Comparison of ENCODE assay signal across 16 cellular contexts in genomic region chr17:76420356-76421053, GRCh38. TPM values are rescaled to one million over a fixed set of nuclear protein-coding genes. Genes with fewer than 3 reads are reported as not detected.
DNase-seq lines count a peak whose midpoint lies in the region; ATAC-seq and TF ChIP-seq lines count a peak whose summit lies in the region.
"Had no signal": no experiment of that assay in that cellular context is flagged by ENCODE, and none has a peak within 500 bp of the region (broad histone marks: within the 10 kb centered on the region; RNA-seq: fewer than 3 reads in every experiment).

No MANE protein-coding gene starts in this region.

- peaks cover 76% of the 10 kb centered on the region for H4K20me1 ChIP-seq in BLaER1

- in situ Hi-C loops in GM13976 (cut with MboI; ENCODE audit: low sequenced_read_pairs, unreplicated experiment), result no loop called here

- H3K36me3 ChIP-seq in BLaER1 (peaks cover 46% of the 10 kb centered on the region), ascending aorta (no peaks in the 10 kb centered on the region)
- H3K36me3 ChIP-seq: lower lobe of right lung, right lobe of liver, thoracic aorta had no signal

- DNase-seq in GM13976 (ENCODE audit: low spot score) (peak; percentile 35), ascending aorta (ENCODE audit: low spot score in 2 of 2) (no peak), memory B cell (ENCODE audit: low spot score in 2 of 2) (no peak), DMS153 treated with DMSO at 0.1 percent for 48 hours (lab: John Stamatoyannopoulos, UW; ENCODE audit: unreplicated experiment) (no peak), cerebellar nuclear complex (lab: John Stamatoyannopoulos, UW) (no peak)
- DNase-seq in activated T-helper 1 cell treated with anti-CD3 and anti-CD28 coated beads, Interleukin-12 subunit alpha, Interleukin-12 subunit beta, Interleukin-2, Interleukin-4 antibody, amounts not matched to agents 30 ng/mL and 10 ng/mL and 1 ng/mL, durations not matched to agents 14 hours and 24 hours and 36 hours (ENCODE audit: low spot score), result no peak
- DNase-seq: activated CD4-positive, alpha-beta T cell treated with anti-CD3 and anti-CD28 coated beads, Interleukin-2, amount 10 ng/mL, durations not matched to agents 7 days and 5 days; lower lobe of right lung; MG63; NCI-H1930; right lobe of liver had no signal

- H3K27me3 Mint-ChIP-seq in memory B cell, result no peaks in the 10 kb centered on the region
- H3K27me3 Mint-ChIP-seq in activated T-helper 1 cell treated with anti-CD3 and anti-CD28 coated beads, Interleukin-12 subunit alpha, Interleukin-12 subunit beta, Interleukin-2, Interleukin-4 antibody, amounts not matched to agents 30 ng/mL and 10 ng/mL and 1 ng/mL, durations not matched to agents 14 hours and 24 hours and 36 hours (ENCODE audit: insufficient read depth), result no peaks in the 10 kb centered on the region
- H3K27me3 Mint-ChIP-seq: activated CD4-positive, alpha-beta T cell treated with anti-CD3 and anti-CD28 coated beads, Interleukin-2, amount 10 ng/mL, durations not matched to agents 7 days and 5 days had no signal

- no peaks in the 10 kb centered on the region for H3K9me3 Mint-ChIP-seq in memory B cell
- H3K9me3 Mint-ChIP-seq in activated T-helper 1 cell treated with anti-CD3 and anti-CD28 coated beads, Interleukin-12 subunit alpha, Interleukin-12 subunit beta, Interleukin-2, Interleukin-4 antibody, amounts not matched to agents 30 ng/mL and 10 ng/mL and 1 ng/mL, durations not matched to agents 14 hours and 24 hours and 36 hours, result no peaks in the 10 kb centered on the region
- H3K9me3 Mint-ChIP-seq: activated CD4-positive, alpha-beta T cell treated with anti-CD3 and anti-CD28 coated beads, Interleukin-2, amount 10 ng/mL, durations not matched to agents 7 days and 5 days; activated naive CD4-positive, alpha-beta T cell treated with anti-CD3 and anti-CD28 coated beads, Interleukin-2, amount 50 U/mL, for 72 hours had no signal

- H3K4me3 ChIP-seq in BLaER1, result no peak overlapping the region
- H3K4me3 ChIP-seq in ascending aorta, result no peak overlapping the region
- H3K4me3 ChIP-seq: lower lobe of right lung, MG63, right lobe of liver had no signal

- peaks cover 7% of the 10 kb centered on the region for H3K36me3 Mint-ChIP-seq in memory B cell
- H3K36me3 Mint-ChIP-seq in activated T-helper 1 cell treated with anti-CD3 and anti-CD28 coated beads, Interleukin-12 subunit alpha, Interleukin-12 subunit beta, Interleukin-2, Interleukin-4 antibody, amounts not matched to agents 30 ng/mL and 10 ng/mL and 1 ng/mL, durations not matched to agents 14 hours and 24 hours and 36 hours (ENCODE audit: low read depth), result peaks cover 6% of the 10 kb centered on the region
- H3K36me3 Mint-ChIP-seq: activated naive CD4-positive, alpha-beta T cell treated with anti-CD3 and anti-CD28 coated beads, Interleukin-2, amount 50 U/mL, for 72 hours had no signal

- H3K27me3 ChIP-seq in BLaER1 (no peaks in the 10 kb centered on the region), ascending aorta (no peaks in the 10 kb centered on the region)
- H3K27me3 ChIP-seq: MG63, right lobe of liver had no signal

- H3K9me3 ChIP-seq in BLaER1 (no peaks in the 10 kb centered on the region), ascending aorta (no peaks in the 10 kb centered on the region)
- H3K9me3 ChIP-seq: lower lobe of right lung, MG63, right lobe of liver, thoracic aorta had no signal

- peak overlapping the region; percentile 43 for H3K27ac Mint-ChIP-seq in memory B cell
- H3K27ac Mint-ChIP-seq in activated T-helper 1 cell treated with anti-CD3 and anti-CD28 coated beads, Interleukin-12 subunit alpha, Interleukin-12 subunit beta, Interleukin-2, Interleukin-4 antibody, amounts not matched to agents 30 ng/mL and 10 ng/mL and 1 ng/mL, durations not matched to agents 14 hours and 24 hours and 36 hours, result no peak overlapping the region
- H3K27ac Mint-ChIP-seq: activated CD4-positive, alpha-beta T cell treated with anti-CD3 and anti-CD28 coated beads, Interleukin-2, amount 10 ng/mL, durations not matched to agents 7 days and 5 days; activated naive CD4-positive, alpha-beta T cell treated with anti-CD3 and anti-CD28 coated beads, Interleukin-2, amount 50 U/mL, for 72 hours had no signal

- ATAC-seq in memory B cell (ENCODE audit: low read depth), result no peak
- ATAC-seq in HG02852 (IDR thresholded peaks at IDR 0.05; ENCODE audit: unreplicated experiment), result no peak
- ATAC-seq: activated naive CD4-positive, alpha-beta T cell treated with anti-CD3 and anti-CD28 coated beads, Interleukin-2, amount 50 U/mL, for 72 hours had no signal

- H3K27ac ChIP-seq in BLaER1 (peak overlapping the region; percentile 65), ascending aorta (peak overlapping the region; percentile 32 to 58)
- H3K27ac ChIP-seq: lower lobe of right lung, right lobe of liver had no signal

- H3K4me2 ChIP-seq in BLaER1, result peak overlapping the region; percentile 81

- TF ChIP-seq CTCF in GM13976 (IDR thresholded peaks at IDR 0.05; ENCODE audit: borderline replicate concordance, control extremely low read depth, extremely low read depth, insufficient read depth, missing control alignments) (no peak), ascending aorta (IDR thresholded peaks at IDR 0.05) (no peak)

- peak overlapping the region; percentile 42 for H3K9ac ChIP-seq in BLaER1

- intact Hi-C loops in ascending aorta (cut with DNase I), result no loop called here
- intact Hi-C loops in activated T-helper 1 cell treated with anti-CD3 and anti-CD28 coated beads, Interleukin-12 subunit alpha, Interleukin-12 subunit beta, Interleukin-2, Interleukin-4 antibody, amounts not matched to agents 30 ng/mL and 10 ng/mL and 1 ng/mL, durations not matched to agents 14 hours and 24 hours and 36 hours (cut with micrococcal nuclease), result no loop called here

- H3K4me1 Mint-ChIP-seq in memory B cell, result peaks cover 37% of the 10 kb centered on the region
- H3K4me1 Mint-ChIP-seq in activated T-helper 1 cell treated with anti-CD3 and anti-CD28 coated beads, Interleukin-12 subunit alpha, Interleukin-12 subunit beta, Interleukin-2, Interleukin-4 antibody, amounts not matched to agents 30 ng/mL and 10 ng/mL and 1 ng/mL, durations not matched to agents 14 hours and 24 hours and 36 hours (ENCODE audit: low read depth), result peaks cover 12% of the 10 kb centered on the region

- H3K4me1 ChIP-seq in BLaER1 (peaks cover 69% of the 10 kb centered on the region), ascending aorta (peaks cover 0 to 19% of the 10 kb centered on the region in 2 donors)
- H3K4me1 ChIP-seq: right lobe of liver had no signal

- peak overlapping the region; percentile 43 for H3K4me3 Mint-ChIP-seq in memory B cell
- H3K4me3 Mint-ChIP-seq in activated T-helper 1 cell treated with anti-CD3 and anti-CD28 coated beads, Interleukin-12 subunit alpha, Interleukin-12 subunit beta, Interleukin-2, Interleukin-4 antibody, amounts not matched to agents 30 ng/mL and 10 ng/mL and 1 ng/mL, durations not matched to agents 14 hours and 24 hours and 36 hours, result no peak overlapping the region
- H3K4me3 Mint-ChIP-seq: activated CD4-positive, alpha-beta T cell treated with anti-CD3 and anti-CD28 coated beads, Interleukin-2, amount 10 ng/mL, durations not matched to agents 7 days and 5 days had no signal

RNA-seq across cellular contexts. Expression of gene UBE2O, which starts 32.4 kb away (rescaled TPM):
- 19.6 TPM for total RNA-seq in ascending aorta
- total RNA-seq in activated T-helper 1 cell treated with anti-CD3 and anti-CD28 coated beads, Interleukin-12 subunit alpha, Interleukin-12 subunit beta, Interleukin-2, Interleukin-4 antibody, amounts not matched to agents 30 ng/mL and 10 ng/mL and 1 ng/mL, durations not matched to agents 14 hours and 24 hours and 36 hours, result 44.9 and 45.1 TPM in 2 replicates

RNA-seq across cellular contexts. Expression of gene SPHK1, which starts 36.1 kb away (rescaled TPM):
- total RNA-seq in ascending aorta, result 120 TPM
- total RNA-seq in activated T-helper 1 cell treated with anti-CD3 and anti-CD28 coated beads, Interleukin-12 subunit alpha, Interleukin-12 subunit beta, Interleukin-2, Interleukin-4 antibody, amounts not matched to agents 30 ng/mL and 10 ng/mL and 1 ng/mL, durations not matched to agents 14 hours and 24 hours and 36 hours, result 16.5 and 17.8 TPM in 2 replicates

RNA-seq across cellular contexts. Expression of gene AANAT, which starts 46.9 kb away (rescaled TPM):
- total RNA-seq in ascending aorta, result not detected
- total RNA-seq in activated T-helper 1 cell treated with anti-CD3 and anti-CD28 coated beads, Interleukin-12 subunit alpha, Interleukin-12 subunit beta, Interleukin-2, Interleukin-4 antibody, amounts not matched to agents 30 ng/mL and 10 ng/mL and 1 ng/mL, durations not matched to agents 14 hours and 24 hours and 36 hours, result not detected in 2 replicates
- total RNA-seq: activated CD4-positive, alpha-beta T cell treated with anti-CD3 and anti-CD28 coated beads, Interleukin-2, amount 10 ng/mL, durations not matched to agents 7 days and 5 days; activated naive CD4-positive, alpha-beta T cell treated with anti-CD3 and anti-CD28 coated beads, Interleukin-2, amount 50 U/mL, for 72 hours; lower lobe of right lung; NCI-H460; right lobe of liver; thoracic aorta had no signal
